ENCODE assay signal across 1 cellular context in the genomic region with DNA sequence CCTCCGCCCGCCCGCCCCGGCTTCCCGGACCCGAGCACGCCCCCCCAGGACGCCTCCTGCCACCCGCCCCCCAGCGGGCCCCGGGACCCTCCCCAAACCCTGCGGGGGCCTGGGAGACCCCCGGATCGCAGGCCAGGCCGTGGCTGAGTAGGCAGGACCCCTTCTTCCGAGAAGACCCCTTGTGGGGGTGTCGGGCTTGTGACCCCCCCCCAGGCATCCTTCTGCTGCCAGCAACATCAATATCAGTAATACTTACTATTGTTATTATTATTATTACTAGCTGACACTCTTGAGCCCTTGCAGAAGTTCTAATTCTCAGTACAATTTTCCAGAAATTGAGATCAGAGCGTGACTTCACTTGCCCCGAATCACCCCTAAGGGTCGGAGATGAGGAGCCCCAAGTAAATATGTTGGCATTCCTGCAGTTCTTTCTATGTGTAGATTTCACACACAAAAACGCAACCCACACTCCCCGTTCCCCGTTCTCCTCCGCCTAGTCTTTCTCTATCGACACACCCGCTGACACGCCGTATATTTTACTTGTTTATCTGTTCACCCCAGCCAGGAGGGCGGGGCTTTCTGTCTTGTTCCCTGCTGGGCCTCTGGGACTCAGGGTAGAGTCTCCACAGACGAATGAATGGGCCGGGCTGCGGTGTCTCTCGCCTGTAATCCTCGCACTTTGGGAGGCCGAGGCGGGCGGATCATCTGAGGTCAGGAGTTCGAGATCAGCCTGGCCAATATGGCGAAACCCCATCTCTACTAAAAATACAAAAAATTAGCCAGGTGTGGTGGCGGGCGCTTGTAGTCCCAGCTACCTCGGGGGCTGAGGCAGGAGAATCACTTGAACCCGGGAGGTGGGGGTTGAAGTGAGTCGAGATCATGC.
TF ChIP-seq lines count a peak whose summit lies in the region.

No MANE protein-coding gene starts in this region.

TF ChIP-seq in IMR-90, 13 proteins besides CTCF, POLR2A, EP300 and RAD21:
- TF ChIP-seq MAFK (IDR thresholded peaks at IDR 0.05; ENCODE audit: low read depth, low read length): no peak
- TF ChIP-seq MAZ (IDR thresholded peaks at IDR 0.05; ENCODE audit: borderline replicate concordance, low read depth, low read length): peak; percentile 41; the same call in 1 of the 2 replicates
- no peak for TF ChIP-seq SMC3 (IDR thresholded peaks at IDR 0.05; ENCODE audit: low read depth, low read length)
- no peak for TF ChIP-seq RCOR1 (IDR thresholded peaks at IDR 0.05; ENCODE audit: insufficient replicate concordance, low read length)
TF ChIP-seq in IMR-90: peak in this region for 1.
